Comparison of ENCODE assay signal across 24 cellular contexts in the genomic region with DNA sequence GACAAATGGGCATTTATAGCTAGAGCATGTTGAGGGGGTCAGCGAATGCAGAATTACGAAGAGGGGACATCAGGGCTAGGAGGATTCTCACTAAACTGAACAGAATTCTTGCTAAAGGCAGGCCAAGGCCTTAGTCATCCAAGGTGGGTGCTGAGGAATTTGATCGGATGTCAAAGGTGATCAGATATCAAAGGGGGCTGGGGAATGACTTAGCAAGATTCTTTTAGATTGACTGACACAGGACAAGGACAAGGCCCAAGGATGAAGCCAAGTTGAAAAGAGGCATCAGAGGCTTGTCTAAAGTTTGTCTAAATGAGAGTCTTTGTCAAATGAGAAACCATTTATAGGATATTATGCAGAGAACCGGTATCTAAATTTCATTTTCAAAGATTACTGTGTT.
"Had no signal": no experiment of that assay in that cellular context is flagged by ENCODE, and none has a peak within 500 bp of the region (broad histone marks: within the 10 kb centered on the region; RNA-seq: fewer than 3 reads in every experiment).

No MANE protein-coding gene starts in this region.

- H3K27ac ChIP-seq: dorsolateral prefrontal cortex, epithelial cell of prostate, esophagus squamous epithelium, gastroesophageal sphincter, right atrium auricular region, sigmoid colon, skin epidermis, testis, tibial nerve had no signal

- ATAC-seq: gastroesophageal sphincter; left colon; left ventricle myocardium superior; stimulated activated naive B cell treated with anti-CD40 and anti-IgM and Interleukin-4, amounts not matched to agents 10 μg/mL and 1 μg/mL and 100 μg/mL, for 72 hours; stimulated activated naive CD8-positive, alpha-beta T cell treated with anti-CD3 and anti-CD28 coated beads, Interleukin-15, amount 100 ng/mL, for 72 hours had no signal

- H3K27ac Mint-ChIP-seq: naive B cell; nephron progenitor cell; stimulated activated naive B cell treated with anti-CD40 and anti-IgM and Interleukin-4, amounts not matched to agents 10 μg/mL and 1 μg/mL and 100 μg/mL, for 72 hours had no signal

- H3K9me3 ChIP-seq: esophagus squamous epithelium, gastroesophageal sphincter, right atrium auricular region, sigmoid colon, testis, tibial nerve had no signal

- H3K27me3 Mint-ChIP-seq: naive B cell; stimulated activated naive B cell treated with anti-CD40 and anti-IgM and Interleukin-4, amounts not matched to agents 10 μg/mL and 1 μg/mL and 100 μg/mL, for 72 hours; stimulated activated naive CD8-positive, alpha-beta T cell treated with anti-CD3 and anti-CD28 coated beads, Interleukin-15, amount 100 ng/mL, for 72 hours had no signal

- H3K4me3 Mint-ChIP-seq: naive B cell; nephron progenitor cell; stimulated activated naive B cell treated with anti-CD40 and anti-IgM and Interleukin-4, amounts not matched to agents 10 μg/mL and 1 μg/mL and 100 μg/mL, for 72 hours; stimulated activated naive CD8-positive, alpha-beta T cell treated with anti-CD3 and anti-CD28 coated beads, Interleukin-15, amount 100 ng/mL, for 72 hours had no signal

- H3K4me1 ChIP-seq: right atrium auricular region, testis had no signal

- H3K4me3 ChIP-seq: dorsolateral prefrontal cortex, esophagus squamous epithelium, gastroesophageal sphincter, lung, right atrium auricular region, sigmoid colon, skin epidermis, testis, tibial nerve had no signal

- H3K27me3 ChIP-seq: dorsolateral prefrontal cortex, esophagus squamous epithelium, gastroesophageal sphincter, right atrium auricular region, sigmoid colon, testis, tibial nerve had no signal

- DNase-seq: cortex of kidney; dorsolateral prefrontal cortex; effector memory CD4-positive, alpha-beta T cell; esophagus squamous epithelium; foreskin fibroblast; glutamatergic neuron; left colon; left ventricle myocardium superior; mesenchymal stem cell; naive B cell; nephron progenitor cell; posterior cingulate gyrus; sigmoid colon; stimulated activated CD4-positive, alpha-beta T cell treated with anti-CD3 and anti-CD28 coated beads, Interleukin-2, amount 100 ng/mL, for 24 hours; stimulated activated CD4-positive, alpha-beta T cell treated with anti-CD3 and anti-CD28 coated beads, Interleukin-4, amount 100 ng/mL, for 4 hours; stimulated activated naive B cell treated with anti-CD40 and anti-IgM and Interleukin-4, amounts not matched to agents 10 μg/mL and 1 μg/mL and 100 μg/mL, for 72 hours; stimulated activated naive CD8-positive, alpha-beta T cell treated with anti-CD3 and anti-CD28 coated beads, Interleukin-15, amount 100 ng/mL, for 72 hours; testis had no signal

- H3K9me3 Mint-ChIP-seq: naive B cell; nephron progenitor cell; stimulated activated naive B cell treated with anti-CD40 and anti-IgM and Interleukin-4, amounts not matched to agents 10 μg/mL and 1 μg/mL and 100 μg/mL, for 72 hours; stimulated activated naive CD8-positive, alpha-beta T cell treated with anti-CD3 and anti-CD28 coated beads, Interleukin-15, amount 100 ng/mL, for 72 hours had no signal
